In genomic region chr5:149012350-149012749, GRCh38 we compare ENCODE assay signal across 2 cellular contexts.
TF ChIP-seq lines count a peak whose summit lies in the region.

No MANE protein-coding gene starts in this region.

TF ChIP-seq in IMR-90, 13 proteins besides CTCF, POLR2A, EP300 and RAD21:
- TF ChIP-seq MAFK (IDR thresholded peaks at IDR 0.05; ENCODE audit: low read depth, low read length) (no peak), CEBPB (IDR thresholded peaks at IDR 0.05; ENCODE audit: low read depth, low read length) (no peak), USF2 (IDR thresholded peaks at IDR 0.05; ENCODE audit: low read depth, low read length) (no peak), NFE2L2 (IDR thresholded peaks at IDR 0.05; ENCODE audit: low read depth, low read length) (no peak), FOS (IDR thresholded peaks at IDR 0.05; ENCODE audit: low read depth, low read length) (no peak), MXI1 (IDR thresholded peaks at IDR 0.05; ENCODE audit: borderline replicate concordance, low read depth, low read length) (no peak), MAZ (IDR thresholded peaks at IDR 0.05; ENCODE audit: borderline replicate concordance, low read depth, low read length) (no peak), RCOR1 (IDR thresholded peaks at IDR 0.05; ENCODE audit: insufficient replicate concordance, low read length) (no peak), BHLHE40 (IDR thresholded peaks at IDR 0.05; ENCODE audit: low read depth, low read length) (no peak), CHD1 (IDR thresholded peaks at IDR 0.05; ENCODE audit: low read depth, low read length) (no peak)

TF ChIP-seq in H1, 55 proteins besides CTCF, POLR2A, EP300 and RAD21:
- no peak for TF ChIP-seq CTBP2 (IDR thresholded peaks at IDR 0.05; ENCODE audit: borderline replicate concordance, insufficient read depth, insufficient read length, low read length)
- TF ChIP-seq, protein P1, sequence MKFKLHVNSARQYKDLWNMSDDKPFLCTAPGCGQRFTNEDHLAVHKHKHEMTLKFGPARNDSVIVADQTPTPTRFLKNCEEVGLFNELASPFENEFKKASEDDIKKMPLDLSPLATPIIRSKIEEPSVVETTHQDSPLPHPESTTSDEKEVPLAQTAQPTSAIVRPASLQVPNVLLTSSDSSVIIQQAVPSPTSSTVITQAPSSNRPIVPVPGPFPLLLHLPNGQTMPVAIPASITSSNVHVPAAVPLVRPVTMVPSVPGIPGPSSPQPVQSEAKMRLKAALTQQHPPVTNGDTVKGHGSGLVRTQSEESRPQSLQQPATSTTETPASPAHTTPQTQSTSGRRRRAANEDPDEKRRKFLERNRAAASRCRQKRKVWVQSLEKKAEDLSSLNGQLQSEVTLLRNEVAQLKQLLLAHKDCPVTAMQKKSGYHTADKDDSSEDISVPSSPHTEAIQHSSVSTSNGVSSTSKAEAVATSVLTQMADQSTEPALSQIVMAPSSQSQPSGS (IDR thresholded peaks at IDR 0.05; ENCODE audit: low read length), result no peak
- no peak for TF ChIP-seq TBP (IDR thresholded peaks at IDR 0.05; ENCODE audit: low read depth, low read length)
- no peak for TF ChIP-seq TEAD4 (IDR thresholded peaks at IDR 0.05; ENCODE audit: low read depth, low read length)
- no peak for TF ChIP-seq MAFK (IDR thresholded peaks at IDR 0.05; ENCODE audit: low read depth, low read length)
- no peak for TF ChIP-seq BACH1 (IDR thresholded peaks at IDR 0.05; ENCODE audit: low read length)
- no peak for TF ChIP-seq SAP30 (IDR thresholded peaks at IDR 0.05; ENCODE audit: insufficient read depth, insufficient replicate concordance, low read length)
- no peak for TF ChIP-seq NANOG (IDR thresholded peaks at IDR 0.05; ENCODE audit: insufficient read depth, low read depth, low read length, poor library complexity, severe bottlenecking)
- no peak for TF ChIP-seq USF2 (IDR thresholded peaks at IDR 0.05; ENCODE audit: low read length)
- no peak for TF ChIP-seq ASH2L (IDR thresholded peaks at IDR 0.05; ENCODE audit: low read length)
- TF ChIP-seq JUND (IDR thresholded peaks at IDR 0.05; ENCODE audit: low read length), result no peak
- no peak for TF ChIP-seq TAF7 (optimal IDR thresholded peaks at IDR 0.05; ENCODE audit: borderline replicate concordance, low read depth, low read length)
- TF ChIP-seq BCL11A (IDR thresholded peaks at IDR 0.05; ENCODE audit: low read depth in 2 of 2, low read length in 2 of 2), result no peak
- no peak for TF ChIP-seq YY1 (IDR thresholded peaks at IDR 0.05; ENCODE audit: low read depth, low read length)
- no peak for TF ChIP-seq RNF2 (IDR thresholded peaks at IDR 0.05; ENCODE audit: borderline replicate concordance, low read depth, low read length, missing control alignments, poor library complexity, severe bottlenecking)
- no peak for TF ChIP-seq CBX8 (IDR thresholded peaks at IDR 0.05; ENCODE audit: borderline replicate concordance, low read depth, low read length)
- TF ChIP-seq RFX5 (IDR thresholded peaks at IDR 0.05; ENCODE audit: borderline replicate concordance, low read depth, low read length), result no peak
- no peak for TF ChIP-seq SUZ12 (IDR thresholded peaks at IDR 0.05; ENCODE audit: low read length)
- no peak for TF ChIP-seq SRF (IDR thresholded peaks at IDR 0.05; ENCODE audit: low read depth, low read length)
